Comparison of ENCODE assay signal across 21 cellular contexts in genomic region chr5:89044665-89045200, GRCh38.
"Had no signal": no experiment of that assay in that cellular context is flagged by ENCODE, and none has a peak within 500 bp of the region (broad histone marks: within the 10 kb centered on the region; RNA-seq: fewer than 3 reads in every experiment).

No MANE protein-coding gene starts in this region.

- DNase-seq: cortex of kidney; gastrocnemius medialis; head of caudate nucleus; kidney glomerular epithelial cell; left ventricle myocardium superior; lower lobe of right lung; naive B cell; right lobe of liver; small intestine; stimulated activated CD4-positive, alpha-beta T cell treated with anti-CD3 and anti-CD28 coated beads, Interleukin-12 subunit alpha, Interleukin-12 subunit beta, amount 100 ng/mL, for 4 hours; stimulated activated CD4-positive, alpha-beta T cell treated with anti-CD3 and anti-CD28 coated beads, Interleukin-1b, Interleukin-23, amount 100 ng/mL, for 48 hours; stimulated activated CD4-positive, alpha-beta T cell treated with anti-CD3 and anti-CD28 coated beads, Interleukin-4, amount 100 ng/mL, for 1 hour; stimulated activated CD8-positive, alpha-beta memory T cell treated with anti-CD3 and anti-CD28 coated beads, Interleukin-4, amount 100 ng/mL, for 48 hours; stimulated activated naive CD4-positive, alpha-beta T cell treated with Interleukin-2 at 50 U/mL for 16 hours; stomach; thyroid gland; trophoblast cell had no signal

- H3K9ac ChIP-seq: parathyroid adenoma had no signal

- H3K36me3 ChIP-seq: gastrocnemius medialis, lower lobe of right lung, right lobe of liver, stomach, thyroid gland had no signal

- H2AFZ ChIP-seq: parathyroid adenoma had no signal

- ATAC-seq: gastrocnemius medialis; left ventricle myocardium superior; lower lobe of right lung; natural killer cell treated with Interleukin-12 subunit alpha and Interleukin-12 subunit beta and Interleukin-15 and Interleukin-18, amount 100 ng/mL, for 72 hours; right lobe of liver had no signal

- H3K9me3 ChIP-seq: gastrocnemius medialis, lower lobe of right lung, right lobe of liver, thyroid gland had no signal

- H3K27ac Mint-ChIP-seq: natural killer cell treated with Interleukin-12 subunit alpha and Interleukin-12 subunit beta and Interleukin-15 and Interleukin-18, amount 100 ng/mL, for 72 hours; progenitor cell of endocrine pancreas had no signal

- H3K4me3 Mint-ChIP-seq: natural killer cell treated with Interleukin-12 subunit alpha and Interleukin-12 subunit beta and Interleukin-15 and Interleukin-18, amount 100 ng/mL, for 72 hours; neural crest cell had no signal

- H3K27me3 Mint-ChIP-seq: naive B cell; natural killer cell treated with Interleukin-12 subunit alpha and Interleukin-12 subunit beta and Interleukin-15 and Interleukin-18, amount 100 ng/mL, for 72 hours; progenitor cell of endocrine pancreas had no signal

- H3K4me3 ChIP-seq: gastrocnemius medialis, lower lobe of right lung, right lobe of liver, stomach, thyroid gland had no signal

- H3K27ac ChIP-seq: gastrocnemius medialis, lower lobe of right lung, parathyroid adenoma, right lobe of liver, stomach, thyroid gland had no signal

- H3K27me3 ChIP-seq: gastrocnemius medialis, right lobe of liver, stomach, thyroid gland had no signal

- H3K9me3 Mint-ChIP-seq: natural killer cell treated with Interleukin-12 subunit alpha and Interleukin-12 subunit beta and Interleukin-15 and Interleukin-18, amount 100 ng/mL, for 72 hours had no signal

- H3K4me1 ChIP-seq: lower lobe of right lung, parathyroid adenoma, right lobe of liver, stomach, thyroid gland had no signal
